In the genomic region with DNA sequence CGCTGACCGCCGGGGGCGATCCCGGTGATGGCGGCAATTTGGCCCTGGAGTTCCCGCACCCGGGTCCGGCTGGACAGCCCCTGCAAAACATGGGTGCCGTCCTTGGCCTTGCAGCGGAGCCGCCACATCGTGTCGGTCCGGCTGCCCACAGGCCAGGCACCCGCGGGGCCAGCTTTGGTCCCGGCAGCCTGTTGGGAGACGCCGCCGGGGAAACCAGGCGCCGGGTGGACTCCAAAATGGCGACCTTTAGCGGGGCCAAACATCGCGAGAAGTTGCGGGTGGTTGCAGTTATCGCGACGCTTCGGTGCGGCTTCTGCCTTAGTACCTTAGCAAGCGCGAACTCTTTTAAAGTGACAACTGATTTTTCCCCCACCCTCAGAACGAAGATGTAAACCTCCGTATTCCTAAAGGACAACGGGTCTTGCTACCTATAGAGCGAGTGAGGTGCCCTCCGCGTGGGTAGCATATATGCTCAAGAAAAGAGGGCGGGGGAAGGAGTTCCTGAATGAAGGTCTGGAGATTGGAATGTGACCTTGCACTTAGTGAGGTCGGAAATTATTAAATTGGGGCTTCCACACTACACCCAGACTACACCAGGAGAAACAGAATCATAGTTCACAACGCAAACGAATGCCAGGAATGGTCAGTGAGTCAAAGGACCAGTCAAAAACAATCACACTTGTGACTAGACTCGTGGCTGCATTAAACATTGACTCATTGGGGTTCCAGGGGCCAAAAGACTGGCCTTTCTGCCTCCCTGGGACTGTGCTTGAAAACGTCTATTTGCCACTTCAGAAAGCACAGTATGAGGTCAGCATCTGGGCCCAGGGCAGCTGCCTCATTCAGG, we compare ENCODE assay signal across 1 cellular context.
TF ChIP-seq lines count a peak whose summit lies in the region.

Gene YOD1, minus strand, starts transcription at position 441 of the 847 bp plus-strand sequence. Its CDS starts 178 bp downstream, at position 263.

TF ChIP-seq in HepG2, 621 proteins besides CTCF, POLR2A, EP300 and RAD21 (continued from another document and continues in another):
- peak; percentile 23; the same call in 1 of the 2 replicates for TF ChIP-seq ZNF770 (CRISPR knock-in tag; IDR thresholded peaks at IDR 0.05)
- no peak; a peak in 1 of 4 replicates for TF ChIP-seq NR2F1 (CRISPR knock-in tag; IDR thresholded peaks at IDR 0.05)
- no peak for TF ChIP-seq ARID2 (CRISPR knock-in tag; IDR thresholded peaks at IDR 0.05; ENCODE audit: borderline replicate concordance)
- peak; percentile 80 for TF ChIP-seq POLR2G (IDR thresholded peaks at IDR 0.05; ENCODE audit: low read depth, low read length)
- TF ChIP-seq RARA (CRISPR knock-in tag; IDR thresholded peaks at IDR 0.05), result no peak
- TF ChIP-seq JUND (CRISPR knock-in tag; IDR thresholded peaks at IDR 0.05), result no peak
- peak; percentile 53 for TF ChIP-seq ZFX (CRISPR knock-in tag; IDR thresholded peaks at IDR 0.05; ENCODE audit: low read depth)
- peak; percentile 69 for TF ChIP-seq PHF20 (CRISPR knock-in tag; IDR thresholded peaks at IDR 0.05)
- TF ChIP-seq RBM22 (optimal IDR thresholded peaks at IDR 0.05; ENCODE audit: low read length), result no peak
- no peak for TF ChIP-seq ZFP36 (IDR thresholded peaks at IDR 0.05; ENCODE audit: borderline replicate concordance, low read depth, low read length, partially characterized antibody)
- TF ChIP-seq, protein P1, sequence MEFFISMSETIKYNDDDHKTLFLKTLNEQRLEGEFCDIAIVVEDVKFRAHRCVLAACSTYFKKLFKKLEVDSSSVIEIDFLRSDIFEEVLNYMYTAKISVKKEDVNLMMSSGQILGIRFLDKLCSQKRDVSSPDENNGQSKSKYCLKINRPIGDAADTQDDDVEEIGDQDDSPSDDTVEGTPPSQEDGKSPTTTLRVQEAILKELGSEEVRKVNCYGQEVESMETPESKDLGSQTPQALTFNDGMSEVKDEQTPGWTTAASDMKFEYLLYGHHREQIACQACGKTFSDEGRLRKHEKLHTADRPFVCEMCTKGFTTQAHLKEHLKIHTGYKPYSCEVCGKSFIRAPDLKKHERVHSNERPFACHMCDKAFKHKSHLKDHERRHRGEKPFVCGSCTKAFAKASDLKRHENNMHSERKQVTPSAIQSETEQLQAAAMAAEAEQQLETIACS (CRISPR knock-in tag; IDR thresholded peaks at IDR 0.05), result no peak
- no peak for TF ChIP-seq ZNF138 (CRISPR knock-in tag; IDR thresholded peaks at IDR 0.05; ENCODE audit: low read depth)
- TF ChIP-seq KAT8 (CRISPR knock-in tag; IDR thresholded peaks at IDR 0.05), result peak; percentile 86
- no peak for TF ChIP-seq ZMAT3 (CRISPR knock-in tag; conservative IDR thresholded peaks at IDR 0.05)
- no peak for TF ChIP-seq TAF15 (IDR thresholded peaks at IDR 0.05; ENCODE audit: low read depth, low read length, poor library complexity, severe bottlenecking)
- TF ChIP-seq GTF2F1 (IDR thresholded peaks at IDR 0.05; ENCODE audit: low read length), result no peak
- no peak for TF ChIP-seq KDM6A (CRISPR knock-in tag; IDR thresholded peaks at IDR 0.05; ENCODE audit: low read depth)
- TF ChIP-seq SRY (CRISPR knock-in tag; IDR thresholded peaks at IDR 0.05), result peak; percentile 80; the same call in 1 of the 2 replicates
- TF ChIP-seq RFX5 (IDR thresholded peaks at IDR 0.05; ENCODE audit: low read depth, low read length), result 0 out of 2 replicates have a peak, but pooled peaks have one; percentile 5
- TF ChIP-seq ZFP90 (CRISPR knock-in tag; IDR thresholded peaks at IDR 0.05; ENCODE audit: borderline replicate concordance), result no peak
- TF ChIP-seq GATAD1 (CRISPR knock-in tag; IDR thresholded peaks at IDR 0.05), result peak; percentile 78
- TF ChIP-seq SMAD1 (CRISPR knock-in tag; IDR thresholded peaks at IDR 0.05; ENCODE audit: borderline replicate concordance, low read depth), result no peak; the same call in 1 of the 2 replicates
- peak; percentile 59 for TF ChIP-seq RBM39 (IDR thresholded peaks at IDR 0.05; ENCODE audit: low read depth, low read length, poor library complexity, severe bottlenecking)
- no peak for TF ChIP-seq ZNF562 (CRISPR knock-in tag; IDR thresholded peaks at IDR 0.05; ENCODE audit: borderline replicate concordance)
- peak; percentile 76; the same call in 1 of the 2 replicates for TF ChIP-seq ZNF891 (CRISPR knock-in tag; IDR thresholded peaks at IDR 0.05)
- no peak for TF ChIP-seq PAF1 (CRISPR knock-in tag; IDR thresholded peaks at IDR 0.05)
- no peak; the same call in 1 of the 2 replicates for TF ChIP-seq DR1 (CRISPR knock-in tag; IDR thresholded peaks at IDR 0.05)
- no peak for TF ChIP-seq NR1H2 (CRISPR knock-in tag; IDR thresholded peaks at IDR 0.05; ENCODE audit: borderline replicate concordance, low read depth)
- TF ChIP-seq CENPT (CRISPR knock-in tag; IDR thresholded peaks at IDR 0.05; ENCODE audit: low read depth), result no peak
- no peak for TF ChIP-seq ZMAT5 (CRISPR knock-in tag; IDR thresholded peaks at IDR 0.05; ENCODE audit: borderline replicate concordance, low read depth)
- 0 out of 2 replicates have a peak, but pooled peaks have one; percentile 47 for TF ChIP-seq MTA1 (CRISPR knock-in tag; IDR thresholded peaks at IDR 0.05; ENCODE audit: borderline replicate concordance)
- TF ChIP-seq PAX8 (CRISPR knock-in tag; IDR thresholded peaks at IDR 0.05; ENCODE audit: borderline replicate concordance), result no peak
- no peak for TF ChIP-seq CCAR2 (optimal IDR thresholded peaks at IDR 0.05; ENCODE audit: low read depth, low read length)
- TF ChIP-seq KLF15 (CRISPR knock-in tag; IDR thresholded peaks at IDR 0.05; ENCODE audit: borderline replicate concordance), result no peak
- TF ChIP-seq, protein P2, sequence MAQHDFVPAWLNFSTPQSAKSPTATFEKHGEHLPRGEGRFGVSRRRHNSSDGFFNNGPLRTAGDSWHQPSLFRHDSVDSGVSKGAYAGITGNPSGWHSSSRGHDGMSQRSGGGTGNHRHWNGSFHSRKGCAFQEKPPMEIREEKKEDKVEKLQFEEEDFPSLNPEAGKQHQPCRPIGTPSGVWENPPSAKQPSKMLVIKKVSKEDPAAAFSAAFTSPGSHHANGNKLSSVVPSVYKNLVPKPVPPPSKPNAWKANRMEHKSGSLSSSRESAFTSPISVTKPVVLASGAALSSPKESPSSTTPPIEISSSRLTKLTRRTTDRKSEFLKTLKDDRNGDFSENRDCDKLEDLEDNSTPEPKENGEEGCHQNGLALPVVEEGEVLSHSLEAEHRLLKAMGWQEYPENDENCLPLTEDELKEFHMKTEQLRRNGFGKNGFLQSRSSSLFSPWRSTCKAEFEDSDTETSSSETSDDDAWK (CRISPR knock-in tag; IDR thresholded peaks at IDR 0.05), result no peak
- no peak for TF ChIP-seq REST (IDR thresholded peaks at IDR 0.05; ENCODE audit: borderline replicate concordance in 1 of 2, low read depth in 1 of 2, low read length in 2 of 2)
- no peak for TF ChIP-seq ZNF432 (CRISPR knock-in tag; IDR thresholded peaks at IDR 0.05; ENCODE audit: borderline replicate concordance)
- TF ChIP-seq HES4 (CRISPR knock-in tag; IDR thresholded peaks at IDR 0.05; ENCODE audit: borderline replicate concordance), result no peak
- no peak for TF ChIP-seq RFXAP (CRISPR knock-in tag; IDR thresholded peaks at IDR 0.05; ENCODE audit: borderline replicate concordance)
- peak; percentile 89 for TF ChIP-seq ZNF501 (CRISPR knock-in tag; IDR thresholded peaks at IDR 0.05)
- TF ChIP-seq SNAI1 (CRISPR knock-in tag; IDR thresholded peaks at IDR 0.05; ENCODE audit: borderline replicate concordance), result no peak
- TF ChIP-seq CREB3 (CRISPR knock-in tag; IDR thresholded peaks at IDR 0.05), result no peak
- TF ChIP-seq SSRP1 (CRISPR knock-in tag; IDR thresholded peaks at IDR 0.05), result no peak
- no peak for TF ChIP-seq ZNF333 (CRISPR knock-in tag; IDR thresholded peaks at IDR 0.05; ENCODE audit: borderline replicate concordance)
- TF ChIP-seq TRIM22 (IDR thresholded peaks at IDR 0.05), result no peak
- TF ChIP-seq ZNF766 (CRISPR knock-in tag; IDR thresholded peaks at IDR 0.05; ENCODE audit: borderline replicate concordance), result 0 out of 2 replicates have a peak, but pooled peaks have one; percentile 52
- peak; percentile 60; the same call in 1 of the 2 replicates for TF ChIP-seq MXD3 (CRISPR knock-in tag; IDR thresholded peaks at IDR 0.05)
- no peak; the same call in 1 of the 2 replicates for TF ChIP-seq RXRA (CRISPR knock-in tag; IDR thresholded peaks at IDR 0.05)
- no peak for TF ChIP-seq SMC3 (IDR thresholded peaks at IDR 0.05; ENCODE audit: low read length)
- TF ChIP-seq ZNF781 (CRISPR knock-in tag; IDR thresholded peaks at IDR 0.05; ENCODE audit: borderline replicate concordance, not compliant biosample characterization), result no peak
- no peak; the same call in 1 of the 2 replicates for TF ChIP-seq ZNF773 (CRISPR knock-in tag; IDR thresholded peaks at IDR 0.05; ENCODE audit: borderline replicate concordance)
- no peak for TF ChIP-seq NBN (conservative IDR thresholded peaks at IDR 0.05)
- TF ChIP-seq ESRRA (CRISPR knock-in tag; IDR thresholded peaks at IDR 0.05; ENCODE audit: low read depth), result no peak
- no peak for TF ChIP-seq NFIC (IDR thresholded peaks at IDR 0.05; ENCODE audit: low read length)
- no peak for TF ChIP-seq NFE2L1 (CRISPR knock-in tag; IDR thresholded peaks at IDR 0.05; ENCODE audit: borderline replicate concordance)
- no peak for TF ChIP-seq TSC22D2 (CRISPR knock-in tag; IDR thresholded peaks at IDR 0.05; ENCODE audit: borderline replicate concordance)
- no peak for TF ChIP-seq BHLHE40 (IDR thresholded peaks at IDR 0.05; ENCODE audit: low read length)
- TF ChIP-seq YEATS2 (CRISPR knock-in tag; IDR thresholded peaks at IDR 0.05; ENCODE audit: borderline replicate concordance), result peak; percentile 82; the same call in 1 of the 2 replicates
